9 cellular contexts compared by ENCODE assay signal in the genomic region with DNA sequence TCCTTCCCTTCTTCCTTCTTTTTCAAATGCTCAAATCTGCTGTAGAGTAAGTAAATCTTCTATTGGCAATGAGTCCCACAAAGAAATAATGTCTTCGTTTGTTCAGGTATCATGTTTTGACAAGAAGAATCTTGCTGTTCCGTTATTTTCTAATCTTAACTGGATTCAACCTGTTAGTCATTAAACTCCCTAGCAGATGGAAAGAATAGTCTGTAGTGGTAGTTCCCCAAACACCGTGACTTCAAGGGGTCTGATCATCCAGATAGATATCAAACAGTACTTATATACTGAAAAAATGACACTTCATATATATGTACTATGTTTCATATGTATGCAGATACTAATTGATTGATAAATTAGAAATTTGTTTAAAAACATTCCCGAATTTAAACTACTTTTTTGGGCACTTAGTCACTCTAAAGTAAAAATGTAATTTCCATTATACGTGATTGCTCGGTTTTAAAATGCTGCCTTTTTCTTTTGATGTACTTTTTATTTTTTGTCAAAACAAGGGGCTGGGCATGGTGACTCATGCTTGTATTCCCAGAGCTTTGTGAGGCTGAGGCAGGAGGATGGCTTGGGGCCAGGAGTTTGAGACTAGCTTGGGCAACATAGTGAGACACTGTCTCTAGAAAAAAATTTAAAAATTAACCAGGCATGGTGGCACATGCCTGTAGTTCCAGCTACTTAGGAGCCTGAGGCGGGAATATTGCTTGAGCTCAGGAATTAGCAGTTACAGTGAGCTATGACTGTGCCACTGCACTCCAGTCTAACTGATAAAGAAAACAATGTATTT.
DNase-seq lines count a peak whose midpoint lies in the region; ATAC-seq, FAIRE-seq and TF ChIP-seq lines count a peak whose summit lies in the region.
"Had no signal": no experiment of that assay in that cellular context is flagged by ENCODE, and none has a peak within 500 bp of the region (broad histone marks: within the 10 kb centered on the region; RNA-seq: fewer than 3 reads in every experiment).

No MANE protein-coding gene starts in this region.

- peak; percentile 96 for DNase-seq in LHCN-M2 (ENCODE audit: low read depth)
- DNase-seq in astrocyte of the spinal cord (ENCODE audit: low read depth, low spot score): peak; percentile 94
- DNase-seq in keratinocyte (ENCODE audit: low read depth, low spot score): peak; percentile 93
- peak; percentile 54 for DNase-seq in transverse colon
- no peak for DNase-seq in activated effector memory CD4-positive, alpha-beta T cell treated with anti-CD3 and anti-CD28 coated beads, Interleukin-2, amount 50 U/mL, for 16 hours
- no peak for DNase-seq in AML-193 (lab: John Stamatoyannopoulos, UW)
- DNase-seq: natural killer cell, NCI-H510A treated with DMSO at 0.1 percent for 48 hours had no signal

- H3K4me3 ChIP-seq in astrocyte of the spinal cord (ENCODE audit: low read depth, low read length) (no peak overlapping the region), keratinocyte (ENCODE audit: control insufficient read depth in 2 of 3, extremely low read depth in 1 of 3, insufficient read depth in 2 of 3, low read depth in 1 of 3, low read length in 3 of 3) (no peak overlapping the region), transverse colon (no peak overlapping the region)

- H3K4me1 ChIP-seq in keratinocyte (ENCODE audit: control insufficient read depth, extremely low read depth, insufficient read depth, low read length) (peaks cover 68% of the 10 kb centered on the region), transverse colon (peaks cover 0 to 20% (median 0%) of the 10 kb centered on the region in 4 donors)

- intact Hi-C loops in transverse colon (cut with DNase I; ENCODE audit: low total_unique reads): no loop called here

- 50 to 61% methylated on average over 7 of the region's 7 CpGs for whole genome bisulfite sequencing in transverse colon (ENCODE audit: low coverage in 1 of 2), 2 donors

- dilution Hi-C loops in keratinocyte (cut with MboI; ENCODE audit: extremely low pct_ligation_motif_present, low sequenced_read_pairs): no loop called here

- H3K9ac ChIP-seq in keratinocyte (ENCODE audit: control insufficient read depth, extremely low read depth, insufficient read depth, low read length): peak overlapping the region; percentile 40

- H3K36me3 ChIP-seq in keratinocyte (ENCODE audit: control insufficient read depth in 2 of 2, extremely low read depth in 1 of 2, insufficient read depth in 2 of 2, low read length in 2 of 2) (no peaks in the 10 kb centered on the region), transverse colon (no peaks in the 10 kb centered on the region)

- no peak for TF ChIP-seq POLR2A in transverse colon (IDR thresholded peaks at IDR 0.05)

- H3K27ac ChIP-seq in keratinocyte (ENCODE audit: control insufficient read depth, insufficient read depth, low read length) (peak overlapping the region; percentile 92), transverse colon (no peak overlapping the region)

- H3K9me1 ChIP-seq in keratinocyte (ENCODE audit: control insufficient read depth, extremely low read depth, insufficient read depth, low read length): no peaks in the 10 kb centered on the region

- H3K79me2 ChIP-seq in keratinocyte (ENCODE audit: control insufficient read depth, insufficient read depth, low read length): no peaks in the 10 kb centered on the region

- no peak for ATAC-seq in GM21786 (IDR thresholded peaks at IDR 0.05; ENCODE audit: unreplicated experiment)
- ATAC-seq: natural killer cell had no signal

- H3K4me2 ChIP-seq in keratinocyte (ENCODE audit: control insufficient read depth, extremely low read depth, insufficient read depth, low read depth, low read length): peak overlapping the region; percentile 61

- H3K9me3 ChIP-seq in keratinocyte (ENCODE audit: control insufficient read depth, low read depth, low read length) (no peaks in the 10 kb centered on the region), transverse colon (no peaks in the 10 kb centered on the region)

- TF ChIP-seq EP300 in transverse colon (IDR thresholded peaks at IDR 0.05; ENCODE audit: low read depth): no peak

- H2AFZ ChIP-seq in keratinocyte (ENCODE audit: control insufficient read depth, low read length): peak overlapping the region; percentile 21

- in situ Hi-C loops in astrocyte of the spinal cord (cut with HindIII; ENCODE audit: low sequenced_read_pairs): no loop called here
- in situ Hi-C loops in transverse colon (cut with MboI; ENCODE audit: low pct_ligation_motif_present in 1 of 4, low pct_unique_long_range_greater_than_20kb in 1 of 4, low sequenced_read_pairs in 3 of 4): no loop called here

- no peaks in the 10 kb centered on the region for H4K20me1 ChIP-seq in keratinocyte (ENCODE audit: control insufficient read depth, extremely low read depth, insufficient read depth, low read length)

- FAIRE-seq in keratinocyte (lab: Jason Lieb, UNC): peak; percentile 73

- H3K27me3 ChIP-seq in keratinocyte (ENCODE audit: control insufficient read depth, extremely low read depth, insufficient read depth, low read length): no peaks in the 10 kb centered on the region
- H3K27me3 ChIP-seq in transverse colon: no peaks in the 10 kb centered on the region

- TF ChIP-seq CTCF in astrocyte of the spinal cord (IDR thresholded peaks at IDR 0.05; ENCODE audit: low read depth, low read length) (no peak), keratinocyte (optimal IDR thresholded peaks at IDR 0.05 in 1 of 3, IDR thresholded peaks at IDR 0.05 in 1 of 3, conservative IDR thresholded peaks at IDR 0.05 in 1 of 3; ENCODE audit: extremely low read depth in 1 of 3, insufficient read depth in 2 of 3, low read length in 3 of 3) (no peak), transverse colon (IDR thresholded peaks at IDR 0.05) (no peak)

Comparison
In these comparisons a context has a peak if more than half of its experiments do, and no peak if none do; other contexts are left out.
1. DNase-seq: peak in LHCN-M2 (single experiment), astrocyte of the spinal cord (single experiment), keratinocyte (single experiment) and transverse colon (single experiment); none in activated effector memory CD4-positive, alpha-beta T cell treated with anti-CD3 and anti-CD28 coated beads, Interleukin-2, amount 50 U/mL, for 16 hours (single experiment) and AML-193 (0 of 2).